In genomic region chr6:95581073-95581472, GRCh38 we compare ENCODE assay signal across 25 cellular contexts. TPM values are rescaled to one million over a fixed set of nuclear protein-coding genes. Genes with fewer than 3 reads are reported as not detected.
DNase-seq lines count a peak whose midpoint lies in the region; ATAC-seq, FAIRE-seq and TF ChIP-seq lines count a peak whose summit lies in the region.
"Had no signal": no experiment of that assay in that cellular context is flagged by ENCODE, and none has a peak within 500 bp of the region (broad histone marks: within the 10 kb centered on the region; RNA-seq: fewer than 3 reads in every experiment).

No MANE protein-coding gene starts in this region.

- no peak overlapping the region for H3K9ac ChIP-seq in adipocyte (ENCODE audit: low read length)

- H3K27me3 Mint-ChIP-seq in CD4-positive, alpha-beta T cell = no peaks in the 10 kb centered on the region
- H3K27me3 Mint-ChIP-seq in activated CD4-positive, alpha-beta memory T cell treated with anti-CD3 and anti-CD28 coated beads for 36 hours = no peaks in the 10 kb centered on the region
- H3K27me3 Mint-ChIP-seq: naive B cell; stimulated activated naive B cell treated with anti-CD40 and anti-IgM and Interleukin-4, amounts not matched to agents 10 μg/mL and 1 μg/mL and 100 μg/mL, for 72 hours had no signal

- H3K36me3 Mint-ChIP-seq in CD4-positive, alpha-beta T cell (ENCODE audit: low read depth) = peaks cover 54% of the 10 kb centered on the region
- peaks cover 18% of the 10 kb centered on the region for H3K36me3 Mint-ChIP-seq in activated CD4-positive, alpha-beta memory T cell treated with anti-CD3 and anti-CD28 coated beads for 36 hours

- no peaks in the 10 kb centered on the region for H3K9me3 Mint-ChIP-seq in CD4-positive, alpha-beta T cell
- H3K9me3 Mint-ChIP-seq in activated CD4-positive, alpha-beta memory T cell treated with anti-CD3 and anti-CD28 coated beads for 36 hours = peaks cover 14% of the 10 kb centered on the region

- CTCF ChIA-PET in CD4-positive, alpha-beta T cell (lab: Charles Lee) = interaction anchor here (0.6 kb wide), 1 partner anchor 22 kb away, joined by 3 read pairs; no protein-coding TSS in a partner anchor
- CTCF ChIA-PET in activated CD4-positive, alpha-beta memory T cell treated with anti-CD3 and anti-CD28 coated beads for 36 hours (lab: Charles Lee) = no interaction called here

- H3K36me3 ChIP-seq in adipocyte (ENCODE audit: control insufficient read depth, insufficient read depth, low read length, severe bottlenecking) (no peaks in the 10 kb centered on the region), aorta (ENCODE audit: control insufficient read depth in 1 of 2, insufficient read depth in 2 of 2, low read length in 1 of 2) (no peaks in the 10 kb centered on the region)
- H3K36me3 ChIP-seq: prostate gland, upper lobe of right lung had no signal

- no peak for FAIRE-seq in H54 (lab: Jason Lieb, UNC)
- FAIRE-seq: GM12878 had no signal

- no peak for DNase-seq in CD4-positive, alpha-beta T cell
- peak; percentile 27 for DNase-seq in EL
- DNase-seq in NCI-H1694 treated with DMSO at 0.1 percent for 48 hours (lab: John Stamatoyannopoulos, UW) = peak; percentile 5
- DNase-seq in adipocyte (ENCODE audit: low read depth) = peak; percentile 35
- DNase-seq in activated CD4-positive, alpha-beta memory T cell treated with anti-CD3 and anti-CD28 coated beads for 36 hours = no peak
- no peak for DNase-seq in H54 (ENCODE audit: insufficient read length, low spot score)
- no peak for DNase-seq in NCI-H2196 (lab: John Stamatoyannopoulos, UW; ENCODE audit: unreplicated experiment)
- DNase-seq in aorta = no peak
- DNase-seq: ACHN; activated CD4-positive, alpha-beta T cell treated with anti-CD3 and anti-CD28 coated beads for 48 hours; activated gamma-delta T cell treated with Interleukin-2 at 50 U/mL for 16 hours; activated T-cell treated with anti-CD3 and anti-CD28 coated beads, Interleukin-2, amount 50 U/mL, for 4 hours; body of pancreas; kidney; naive B cell; NCI-H1105 treated with DMSO at 0.1 percent for 48 hours; NCI-H774; stimulated activated CD4-positive, alpha-beta T cell treated with anti-CD3 and anti-CD28 coated beads, Interleukin-15, amount 100 ng/mL, for 24 hours; stimulated activated naive B cell treated with anti-CD40 and anti-IgM and Interleukin-4, amounts not matched to agents 10 μg/mL and 1 μg/mL and 100 μg/mL, for 72 hours; upper lobe of right lung had no signal

- no peak overlapping the region for H3K4me3 Mint-ChIP-seq in CD4-positive, alpha-beta T cell
- no peak overlapping the region for H3K4me3 Mint-ChIP-seq in activated CD4-positive, alpha-beta memory T cell treated with anti-CD3 and anti-CD28 coated beads for 36 hours
- H3K4me3 Mint-ChIP-seq: activated T-cell treated with anti-CD3 and anti-CD28 coated beads, Interleukin-2, amount 50 U/mL, for 4 hours; mesothelial cell of epicardium; naive B cell; stimulated activated naive B cell treated with anti-CD40 and anti-IgM and Interleukin-4, amounts not matched to agents 10 μg/mL and 1 μg/mL and 100 μg/mL, for 72 hours had no signal

- ATAC-seq in CD4-positive, alpha-beta T cell (ENCODE audit: poor library complexity) = no peak
- ATAC-seq in aorta (ENCODE audit: low FRiP score) = no peak
- ATAC-seq: activated T-cell treated with anti-CD3 and anti-CD28 coated beads, Interleukin-2, amount 50 U/mL, for 4 hours; body of pancreas; GM12878; stimulated activated naive B cell treated with anti-CD40 and anti-IgM and Interleukin-4, amounts not matched to agents 10 μg/mL and 1 μg/mL and 100 μg/mL, for 72 hours; upper lobe of right lung had no signal

- no peaks in the 10 kb centered on the region for H3K27me3 ChIP-seq in CD4-positive, alpha-beta T cell (ENCODE audit: control insufficient read depth, insufficient read depth, low read length)
- H3K27me3 ChIP-seq in adipocyte (replicated peaks; ENCODE audit: control insufficient read depth, insufficient read depth, low read length) = no peaks in the 10 kb centered on the region
- H3K27me3 ChIP-seq in aorta (ENCODE audit: control insufficient read depth in 1 of 2, insufficient read depth in 2 of 2, low read length in 1 of 2) = no peaks in the 10 kb centered on the region
- H3K27me3 ChIP-seq: body of pancreas, upper lobe of right lung had no signal

- TF ChIP-seq CTCF in CD4-positive, alpha-beta T cell (IDR thresholded peaks at IDR 0.05) = no peak

- no peak for TF ChIP-seq POLR2A in H54 (IDR thresholded peaks at IDR 0.05; ENCODE audit: low read depth, low read length)

- POLR2A ChIA-PET in CD4-positive, alpha-beta T cell (lab: Charles Lee) = no interaction called here
- POLR2A ChIA-PET in activated CD4-positive, alpha-beta memory T cell treated with anti-CD3 and anti-CD28 coated beads for 36 hours (lab: Charles Lee) = no interaction called here

- H3K4me1 ChIP-seq in adipocyte (ENCODE audit: control insufficient read depth, insufficient read depth, low read length) (peaks cover 13% of the 10 kb centered on the region), aorta (ENCODE audit: control insufficient read depth in 1 of 2, insufficient read depth in 2 of 2, low read length in 2 of 2) (no peaks in the 10 kb centered on the region)

- intact Hi-C loops in CD4-positive, alpha-beta T cell (cut with DNase I, micrococcal nuclease) = loop anchor here in 1 of 2 experiments (5.0 kb wide), 1 partner anchor 1346 kb away; no protein-coding TSS in a partner anchor
- intact Hi-C loops in activated CD4-positive, alpha-beta memory T cell treated with anti-CD3 and anti-CD28 coated beads for 36 hours (cut with micrococcal nuclease) = no loop called here
- intact Hi-C loops in aorta (cut with DNase I) = no loop called here

- H3K27ac ChIP-seq in CD4-positive, alpha-beta T cell (ENCODE audit: low read depth, low read length) = no peak overlapping the region
- H3K27ac ChIP-seq in aorta (ENCODE audit: low read depth in 1 of 2, low read length in 2 of 2) = no peak overlapping the region
- H3K27ac ChIP-seq: body of pancreas, prostate gland, RWPE1, upper lobe of right lung, VCaP had no signal

- peak overlapping the region; percentile 48 for H3K27ac Mint-ChIP-seq in CD4-positive, alpha-beta T cell
- H3K27ac Mint-ChIP-seq in activated CD4-positive, alpha-beta memory T cell treated with anti-CD3 and anti-CD28 coated beads for 36 hours = no peak overlapping the region
- H3K27ac Mint-ChIP-seq: mesothelial cell of epicardium; stimulated activated naive B cell treated with anti-CD40 and anti-IgM and Interleukin-4, amounts not matched to agents 10 μg/mL and 1 μg/mL and 100 μg/mL, for 72 hours had no signal

- H3K9me3 ChIP-seq in CD4-positive, alpha-beta T cell (ENCODE audit: control insufficient read depth, low read length) = peaks cover 5% of the 10 kb centered on the region
- H3K9me3 ChIP-seq in adipocyte (ENCODE audit: control insufficient read depth, low read length) (peaks cover 8% of the 10 kb centered on the region), aorta (ENCODE audit: control insufficient read depth, low read length) (no peaks in the 10 kb centered on the region)
- H3K9me3 ChIP-seq: prostate gland, upper lobe of right lung had no signal

- H3K4me1 Mint-ChIP-seq in CD4-positive, alpha-beta T cell (ENCODE audit: low read depth) = peaks cover 50% of the 10 kb centered on the region
- peaks cover 20% of the 10 kb centered on the region for H3K4me1 Mint-ChIP-seq in activated CD4-positive, alpha-beta memory T cell treated with anti-CD3 and anti-CD28 coated beads for 36 hours (ENCODE audit: low read depth)

- H3K4me3 ChIP-seq in adipocyte (ENCODE audit: low read length) = no peak overlapping the region
- H3K4me3 ChIP-seq in aorta (ENCODE audit: low read length in 2 of 2) = no peak overlapping the region
- H3K4me3 ChIP-seq: body of pancreas, GM12878, prostate gland, upper lobe of right lung had no signal

RNA-seq across cellular contexts. Expression of gene MANEA, which starts 3.7 kb away (rescaled TPM):
- total RNA-seq in CD4-positive, alpha-beta T cell = 1 to 10 TPM; 6.1 to 8.0 TPM
- total RNA-seq in activated CD4-positive, alpha-beta memory T cell treated with anti-CD3 and anti-CD28 coated beads for 36 hours = 10 to 100 TPM; 16.3 to 18.7 TPM
- total RNA-seq in aorta = 10 to 100 TPM; 10.8 to 12.8 TPM
- polyA plus RNA-seq in aorta = 1 to 10 TPM; 4.1 to 9.1 TPM

Comparison
In these comparisons a context has a peak if more than half of its experiments do, and no peak if none do; other contexts are left out.
1. DNase-seq: peak in EL (single experiment), NCI-H1694 treated with DMSO at 0.1 percent for 48 hours (single experiment) and adipocyte (single experiment); none in CD4-positive, alpha-beta T cell (0 of 10), activated CD4-positive, alpha-beta memory T cell treated with anti-CD3 and anti-CD28 coated beads for 36 hours (single experiment), H54 (single experiment), NCI-H2196 (single experiment) and aorta (0 of 2).